ENCODE assay signal across 2 cellular contexts in the genomic region with DNA sequence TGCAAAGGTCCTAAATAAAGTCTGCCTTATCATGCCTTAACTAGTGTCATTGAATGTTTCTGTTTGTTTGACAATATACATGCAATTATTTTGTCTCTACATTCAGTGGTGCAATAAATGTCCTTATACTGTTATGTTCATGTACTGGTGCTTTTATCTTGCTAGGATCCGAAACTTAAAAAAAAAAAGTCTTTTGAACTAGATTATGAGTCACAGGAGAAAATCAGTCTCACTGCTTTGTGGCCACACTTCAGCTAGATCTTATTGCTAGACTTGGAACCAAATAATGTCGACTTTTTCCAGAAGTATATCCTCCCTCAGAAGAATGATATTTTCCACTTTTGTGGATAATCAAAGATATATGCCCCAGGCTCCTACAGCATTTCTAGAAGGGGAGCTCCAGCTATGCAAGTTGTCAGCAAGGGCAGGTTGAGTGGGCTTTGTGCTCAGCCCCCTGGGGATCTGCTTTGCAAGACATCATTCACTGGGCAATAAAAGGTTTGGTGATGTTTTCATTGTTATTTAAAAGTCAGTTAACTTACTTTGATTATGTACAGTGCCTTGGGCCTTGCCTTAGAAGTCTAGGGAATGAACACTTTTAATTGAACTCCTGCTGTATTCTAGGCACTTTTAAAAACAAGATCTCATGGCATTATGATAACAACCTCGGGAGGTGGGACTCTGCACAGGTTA.
TF ChIP-seq lines count a peak whose summit lies in the region.

No MANE protein-coding gene starts in this region.

TF ChIP-seq in SK-N-SH, 30 proteins besides CTCF, POLR2A, EP300 and RAD21 (continued from another document):
- TF ChIP-seq, protein P1, sequence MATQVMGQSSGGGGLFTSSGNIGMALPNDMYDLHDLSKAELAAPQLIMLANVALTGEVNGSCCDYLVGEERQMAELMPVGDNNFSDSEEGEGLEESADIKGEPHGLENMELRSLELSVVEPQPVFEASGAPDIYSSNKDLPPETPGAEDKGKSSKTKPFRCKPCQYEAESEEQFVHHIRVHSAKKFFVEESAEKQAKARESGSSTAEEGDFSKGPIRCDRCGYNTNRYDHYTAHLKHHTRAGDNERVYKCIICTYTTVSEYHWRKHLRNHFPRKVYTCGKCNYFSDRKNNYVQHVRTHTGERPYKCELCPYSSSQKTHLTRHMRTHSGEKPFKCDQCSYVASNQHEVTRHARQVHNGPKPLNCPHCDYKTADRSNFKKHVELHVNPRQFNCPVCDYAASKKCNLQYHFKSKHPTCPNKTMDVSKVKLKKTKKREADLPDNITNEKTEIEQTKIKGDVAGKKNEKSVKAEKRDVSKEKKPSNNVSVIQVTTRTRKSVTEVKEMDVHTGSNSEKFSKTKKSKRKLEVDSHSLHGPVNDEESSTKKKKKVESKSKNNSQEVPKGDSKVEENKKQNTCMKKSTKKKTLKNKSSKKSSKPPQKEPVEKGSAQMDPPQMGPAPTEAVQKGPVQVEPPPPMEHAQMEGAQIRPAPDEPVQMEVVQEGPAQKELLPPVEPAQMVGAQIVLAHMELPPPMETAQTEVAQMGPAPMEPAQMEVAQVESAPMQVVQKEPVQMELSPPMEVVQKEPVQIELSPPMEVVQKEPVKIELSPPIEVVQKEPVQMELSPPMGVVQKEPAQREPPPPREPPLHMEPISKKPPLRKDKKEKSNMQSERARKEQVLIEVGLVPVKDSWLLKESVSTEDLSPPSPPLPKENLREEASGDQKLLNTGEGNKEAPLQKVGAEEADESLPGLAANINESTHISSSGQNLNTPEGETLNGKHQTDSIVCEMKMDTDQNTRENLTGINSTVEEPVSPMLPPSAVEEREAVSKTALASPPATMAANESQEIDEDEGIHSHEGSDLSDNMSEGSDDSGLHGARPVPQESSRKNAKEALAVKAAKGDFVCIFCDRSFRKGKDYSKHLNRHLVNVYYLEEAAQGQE (IDR thresholded peaks at IDR 0.05; ENCODE audit: low read depth, low read length) = no peak
- no peak for TF ChIP-seq TAF1 (IDR thresholded peaks at IDR 0.05; ENCODE audit: borderline replicate concordance, low read depth, low read length)

TF ChIP-seq in SK-N-SH treated with all-trans-retinoic acid at 6 μM for 48 hours, 23 proteins besides CTCF, POLR2A, EP300 and RAD21 (continued from another document):
- no peak for TF ChIP-seq BACH2 (CRISPR knock-in tag; IDR thresholded peaks at IDR 0.05; ENCODE audit: borderline replicate concordance)
- no peak for TF ChIP-seq OSR1 (CRISPR knock-in tag; IDR thresholded peaks at IDR 0.05)
- no peak for TF ChIP-seq ESRRG (CRISPR knock-in tag; IDR thresholded peaks at IDR 0.05)
- TF ChIP-seq ZFP3 (CRISPR knock-in tag; IDR thresholded peaks at IDR 0.05) = no peak
- TF ChIP-seq RARB (CRISPR knock-in tag; IDR thresholded peaks at IDR 0.05) = no peak
- TF ChIP-seq ZNF70 (CRISPR knock-in tag; IDR thresholded peaks at IDR 0.05) = no peak
- TF ChIP-seq, protein P2, sequence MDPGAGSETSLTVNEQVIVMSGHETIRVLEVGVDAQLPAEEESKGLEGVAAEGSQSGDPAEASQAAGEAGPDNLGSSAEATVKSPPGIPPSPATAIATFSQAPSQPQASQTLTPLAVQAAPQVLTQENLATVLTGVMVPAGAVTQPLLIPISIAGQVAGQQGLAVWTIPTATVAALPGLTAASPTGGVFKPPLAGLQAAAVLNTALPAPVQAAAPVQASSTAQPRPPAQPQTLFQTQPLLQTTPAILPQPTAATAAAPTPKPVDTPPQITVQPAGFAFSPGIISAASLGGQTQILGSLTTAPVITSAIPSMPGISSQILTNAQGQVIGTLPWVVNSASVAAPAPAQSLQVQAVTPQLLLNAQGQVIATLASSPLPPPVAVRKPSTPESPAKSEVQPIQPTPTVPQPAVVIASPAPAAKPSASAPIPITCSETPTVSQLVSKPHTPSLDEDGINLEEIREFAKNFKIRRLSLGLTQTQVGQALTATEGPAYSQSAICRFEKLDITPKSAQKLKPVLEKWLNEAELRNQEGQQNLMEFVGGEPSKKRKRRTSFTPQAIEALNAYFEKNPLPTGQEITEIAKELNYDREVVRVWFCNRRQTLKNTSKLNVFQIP (CRISPR knock-in tag; IDR thresholded peaks at IDR 0.05; ENCODE audit: borderline replicate concordance, low read depth) = no peak
- no peak for TF ChIP-seq CSDC2 (CRISPR knock-in tag; IDR thresholded peaks at IDR 0.05)
- no peak for TF ChIP-seq PPARA (CRISPR knock-in tag; IDR thresholded peaks at IDR 0.05; ENCODE audit: borderline replicate concordance)
- no peak for TF ChIP-seq TOX (CRISPR knock-in tag; IDR thresholded peaks at IDR 0.05; ENCODE audit: borderline replicate concordance)
